1 cellular context compared by ENCODE assay signal in genomic region chr11:59106363-59107336, GRCh38.
TF ChIP-seq lines count a peak whose summit lies in the region.

TSS of gene FAM111B (plus strand) at chr11:59107237. CDS start at chr11:59109626, 2,389 bp downstream.

TF ChIP-seq in IMR-90, 13 proteins besides CTCF, POLR2A, EP300 and RAD21 (continued from another document):
- TF ChIP-seq USF2 (IDR thresholded peaks at IDR 0.05; ENCODE audit: low read depth, low read length), result no peak
- no peak for TF ChIP-seq CEBPB (IDR thresholded peaks at IDR 0.05; ENCODE audit: low read depth, low read length)
- TF ChIP-seq BHLHE40 (IDR thresholded peaks at IDR 0.05; ENCODE audit: low read depth, low read length), result peak; percentile 86
- no peak for TF ChIP-seq ELK1 (IDR thresholded peaks at IDR 0.05; ENCODE audit: borderline replicate concordance, low read depth, low read length)
- no peak for TF ChIP-seq NFE2L2 (IDR thresholded peaks at IDR 0.05; ENCODE audit: low read depth, low read length)
- no peak for TF ChIP-seq RCOR1 (IDR thresholded peaks at IDR 0.05; ENCODE audit: insufficient replicate concordance, low read length)
- TF ChIP-seq MAFK (IDR thresholded peaks at IDR 0.05; ENCODE audit: low read depth, low read length), result no peak
- TF ChIP-seq RFX5 (IDR thresholded peaks at IDR 0.05; ENCODE audit: low read depth, low read length), result no peak
- no peak for TF ChIP-seq MXI1 (IDR thresholded peaks at IDR 0.05; ENCODE audit: borderline replicate concordance, low read depth, low read length)
- TF ChIP-seq CHD1 (IDR thresholded peaks at IDR 0.05; ENCODE audit: low read depth, low read length), result no peak
- no peak for TF ChIP-seq MAZ (IDR thresholded peaks at IDR 0.05; ENCODE audit: borderline replicate concordance, low read depth, low read length)
